In the genomic region with DNA sequence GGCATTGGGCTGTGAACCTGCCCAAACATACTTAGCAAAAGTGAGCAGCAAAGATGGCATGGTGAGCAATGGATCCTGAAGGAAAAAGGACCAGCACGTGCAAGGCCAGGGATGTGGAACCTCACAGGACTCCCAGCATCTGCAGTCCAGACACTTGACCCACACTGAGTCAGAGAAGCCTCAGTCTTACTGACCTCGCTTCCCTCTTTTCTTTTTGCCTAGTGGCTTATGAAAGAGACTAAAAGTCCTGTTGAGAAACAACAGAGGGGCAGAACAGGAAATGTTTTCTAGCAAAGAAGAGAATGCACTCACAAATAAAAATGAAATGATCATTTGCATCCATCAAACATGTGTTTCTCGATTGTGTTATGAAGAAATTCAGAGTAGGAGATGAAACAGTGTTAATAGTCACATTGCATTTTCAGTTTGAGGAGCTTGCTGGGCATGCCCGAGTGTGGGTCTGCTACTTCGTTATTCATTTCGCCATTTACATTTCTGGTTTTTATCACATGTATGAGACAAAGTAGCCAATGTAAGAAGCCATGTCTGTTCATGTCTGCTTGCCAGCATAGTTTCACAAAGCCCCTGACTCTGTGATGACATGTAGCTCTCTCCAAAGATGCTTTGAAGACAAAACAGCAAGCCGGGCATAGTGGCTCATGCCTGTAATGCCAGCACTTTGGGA, we compare ENCODE assay signal across 23 cellular contexts.
DNase-seq lines count a peak whose midpoint lies in the region; ATAC-seq and TF ChIP-seq lines count a peak whose summit lies in the region.
"Had no signal": no experiment of that assay in that cellular context is flagged by ENCODE, and none has a peak within 500 bp of the region (broad histone marks: within the 10 kb centered on the region; RNA-seq: fewer than 3 reads in every experiment).

No MANE protein-coding gene starts in this region.

- no peaks in the 10 kb centered on the region for H3K79me2 ChIP-seq in fibroblast of lung (ENCODE audit: control insufficient read depth, insufficient read depth, low read length)
- H3K79me2 ChIP-seq: hepatocyte had no signal

- no peaks in the 10 kb centered on the region for H3K4me1 ChIP-seq in fibroblast of lung (ENCODE audit: control insufficient read depth, extremely low read depth, insufficient read depth, low read length)
- H3K4me1 ChIP-seq in thyroid gland: no peaks in the 10 kb centered on the region
- H3K4me1 ChIP-seq: testis had no signal

- TF ChIP-seq CTCF in fibroblast of lung (conservative IDR thresholded peaks at IDR 0.05 in 1 of 2, IDR thresholded peaks at IDR 0.05 in 1 of 2; ENCODE audit: low read depth in 1 of 2, low read length in 2 of 2): no peak
- TF ChIP-seq CTCF in thyroid gland (IDR thresholded peaks at IDR 0.05): no peak

- peaks cover 18% of the 10 kb centered on the region for H3K4me1 Mint-ChIP-seq in activated CD4-positive, alpha-beta memory T cell treated with anti-CD3 and anti-CD28 coated beads for 36 hours (ENCODE audit: low read depth)
- peaks cover 3% of the 10 kb centered on the region for H3K4me1 Mint-ChIP-seq in activated CD4-positive, alpha-beta memory T cell treated with anti-CD3 and anti-CD28 coated beads, Interleukin-2, amount 10 ng/mL, durations not matched to agents 7 days and 5 days

- POLR2A ChIA-PET in activated CD4-positive, alpha-beta memory T cell treated with anti-CD3 and anti-CD28 coated beads for 36 hours (lab: Charles Lee): no interaction called here
- POLR2A ChIA-PET in activated CD4-positive, alpha-beta memory T cell treated with anti-CD3 and anti-CD28 coated beads, Interleukin-2, amount 10 ng/mL, durations not matched to agents 7 days and 5 days (lab: Charles Lee): no interaction called here

- H3K9me3 Mint-ChIP-seq in activated CD4-positive, alpha-beta memory T cell treated with anti-CD3 and anti-CD28 coated beads for 36 hours: no peaks in the 10 kb centered on the region
- no peaks in the 10 kb centered on the region for H3K9me3 Mint-ChIP-seq in activated CD4-positive, alpha-beta memory T cell treated with anti-CD3 and anti-CD28 coated beads, Interleukin-2, amount 10 ng/mL, durations not matched to agents 7 days and 5 days

- H3K27me3 Mint-ChIP-seq in activated CD4-positive, alpha-beta memory T cell treated with anti-CD3 and anti-CD28 coated beads for 36 hours: peaks cover 16% of the 10 kb centered on the region
- peaks cover 10% of the 10 kb centered on the region for H3K27me3 Mint-ChIP-seq in activated CD4-positive, alpha-beta memory T cell treated with anti-CD3 and anti-CD28 coated beads, Interleukin-2, amount 10 ng/mL, durations not matched to agents 7 days and 5 days

- no peak overlapping the region for H3K27ac ChIP-seq in fibroblast of lung (ENCODE audit: insufficient read depth, low read length)
- no peak overlapping the region for H3K27ac ChIP-seq in thyroid gland
- H3K27ac ChIP-seq: hepatocyte, Peyer's patch, testis had no signal

- H3K9me3 ChIP-seq in fibroblast of lung (ENCODE audit: control insufficient read depth, insufficient read depth, low read depth, low read length) (no peaks in the 10 kb centered on the region), thyroid gland (no peaks in the 10 kb centered on the region)
- H3K9me3 ChIP-seq: Peyer's patch, testis had no signal

- WGBS in thyroid gland, 2 donors: 83 to 85% methylated on average over 7 of the region's 7 CpGs

- H3K4me3 ChIP-seq in fibroblast of lung (replicated peaks in 1 of 4; ENCODE audit: control extremely low read depth in 1 of 4, insufficient read depth in 1 of 4, low read depth in 3 of 4, low read length in 4 of 4): no peak overlapping the region
- H3K4me3 ChIP-seq in thyroid gland (replicated peaks in 1 of 3): no peak overlapping the region
- H3K4me3 ChIP-seq: hepatocyte, Peyer's patch, testis had no signal

- H3K27me3 ChIP-seq in fibroblast of lung (ENCODE audit: control insufficient read depth, insufficient read depth, low read length): no peaks in the 10 kb centered on the region
- H3K27me3 ChIP-seq in thyroid gland: no peaks in the 10 kb centered on the region
- H3K27me3 ChIP-seq: hepatocyte, Peyer's patch, testis had no signal

- TF ChIP-seq POLR2A in thyroid gland (IDR thresholded peaks at IDR 0.05): no peak

- no peak overlapping the region for H3K4me3 Mint-ChIP-seq in activated CD4-positive, alpha-beta memory T cell treated with anti-CD3 and anti-CD28 coated beads for 36 hours
- H3K4me3 Mint-ChIP-seq in activated CD4-positive, alpha-beta memory T cell treated with anti-CD3 and anti-CD28 coated beads, Interleukin-2, amount 10 ng/mL, durations not matched to agents 7 days and 5 days: no peak overlapping the region

- no peak overlapping the region for H3K4me2 ChIP-seq in fibroblast of lung (ENCODE audit: extremely low read depth, insufficient read depth, low read length)
- H3K4me2 ChIP-seq: hepatocyte had no signal

- no peak for ATAC-seq in HG03108 (IDR thresholded peaks at IDR 0.05; ENCODE audit: unreplicated experiment)
- ATAC-seq: SK-N-SH treated with all-trans-retinoic acid at 6 μM for 48 hours had no signal

- H2AFZ ChIP-seq in fibroblast of lung (ENCODE audit: low read length): no peak overlapping the region
- H2AFZ ChIP-seq: hepatocyte had no signal

- H3K27ac Mint-ChIP-seq in activated CD4-positive, alpha-beta memory T cell treated with anti-CD3 and anti-CD28 coated beads for 36 hours: peak overlapping the region; percentile 18
- no peak overlapping the region for H3K27ac Mint-ChIP-seq in activated CD4-positive, alpha-beta memory T cell treated with anti-CD3 and anti-CD28 coated beads, Interleukin-2, amount 10 ng/mL, durations not matched to agents 7 days and 5 days

- H3K9ac ChIP-seq in fibroblast of lung (ENCODE audit: insufficient read depth, low read length): no peak overlapping the region

- H3K36me3 Mint-ChIP-seq in activated CD4-positive, alpha-beta memory T cell treated with anti-CD3 and anti-CD28 coated beads for 36 hours: no peaks in the 10 kb centered on the region
- no peaks in the 10 kb centered on the region for H3K36me3 Mint-ChIP-seq in activated CD4-positive, alpha-beta memory T cell treated with anti-CD3 and anti-CD28 coated beads, Interleukin-2, amount 10 ng/mL, durations not matched to agents 7 days and 5 days (ENCODE audit: low read depth)

- peak; percentile 52 for DNase-seq in activated CD4-positive, alpha-beta memory T cell treated with anti-CD3 and anti-CD28 coated beads for 36 hours
- no peak for DNase-seq in activated CD4-positive, alpha-beta memory T cell treated with anti-CD3 and anti-CD28 coated beads, Interleukin-2, amount 10 ng/mL, durations not matched to agents 7 days and 5 days
- DNase-seq in MV-4-11 (lab: John Stamatoyannopoulos, UW): peak; percentile 83
- DNase-seq in fibroblast of lung (ENCODE audit: low read depth in 2 of 2): peak; percentile 6 to 7
- no peak for DNase-seq in NCI-H2196 (lab: John Stamatoyannopoulos, UW; ENCODE audit: unreplicated experiment)
- DNase-seq in inferior parietal cortex (ENCODE audit: extremely low spot score): no peak
- no peak for DNase-seq in thyroid gland
- DNase-seq: activated CD4-positive, alpha-beta T cell treated with anti-CD3 and anti-CD28 coated beads for 4 hours; activated CD8-positive, alpha-beta memory T cell treated with anti-CD3 and anti-CD28 coated beads, Interleukin-2, amount 50 U/mL, for 48 hours; activated gamma-delta T cell treated with Interleukin-2 at 50 U/mL for 16 hours; amygdala; C1 segment of cervical spinal cord; central memory CD4-positive, alpha-beta T cell; DMS 273 treated with DMSO at 0.1 percent for 48 hours; effector CD4-positive, alpha-beta T cell; mesendoderm; NCI-H69; Peyer's patch; stimulated activated CD4-positive, alpha-beta T cell treated with anti-CD3 and anti-CD28 coated beads, Interleukin-12 subunit alpha, Interleukin-12 subunit beta, amount 100 ng/mL, for 4 hours; testis had no signal

- intact Hi-C loops in activated CD4-positive, alpha-beta memory T cell treated with anti-CD3 and anti-CD28 coated beads for 36 hours (cut with micrococcal nuclease): loop anchor here (1.0 kb wide), 1 partner anchor 17 kb away; no protein-coding TSS in a partner anchor
- intact Hi-C loops in thyroid gland (cut with DNase I): no loop called here

- H4K20me1 ChIP-seq in fibroblast of lung (ENCODE audit: control insufficient read depth, extremely low read depth, insufficient read depth, low read length): no peaks in the 10 kb centered on the region

- H3K36me3 ChIP-seq in fibroblast of lung (ENCODE audit: control insufficient read depth, insufficient read depth, low read length): no peaks in the 10 kb centered on the region
- H3K36me3 ChIP-seq in thyroid gland: no peaks in the 10 kb centered on the region
- H3K36me3 ChIP-seq: Peyer's patch had no signal

- CTCF ChIA-PET in activated CD4-positive, alpha-beta memory T cell treated with anti-CD3 and anti-CD28 coated beads for 36 hours (lab: Charles Lee): interaction anchor here (0.6 kb wide), 1 partner anchor 407 kb away, joined by 3 read pairs; no protein-coding TSS in a partner anchor
- CTCF ChIA-PET in activated CD4-positive, alpha-beta memory T cell treated with anti-CD3 and anti-CD28 coated beads, Interleukin-2, amount 10 ng/mL, durations not matched to agents 7 days and 5 days (lab: Charles Lee): no interaction called here

Comparison
In these comparisons a context has a peak if more than half of its experiments do, and no peak if none do; other contexts are left out.
1. DNase-seq: peak in activated CD4-positive, alpha-beta memory T cell treated with anti-CD3 and anti-CD28 coated beads for 36 hours (single experiment), MV-4-11 (single experiment) and fibroblast of lung (2 of 2); none in activated CD4-positive, alpha-beta memory T cell treated with anti-CD3 and anti-CD28 coated beads, Interleukin-2, amount 10 ng/mL, durations not matched to agents 7 days and 5 days (single experiment), NCI-H2196 (single experiment), inferior parietal cortex (single experiment) and thyroid gland (0 of 2).